In the genomic region with DNA sequence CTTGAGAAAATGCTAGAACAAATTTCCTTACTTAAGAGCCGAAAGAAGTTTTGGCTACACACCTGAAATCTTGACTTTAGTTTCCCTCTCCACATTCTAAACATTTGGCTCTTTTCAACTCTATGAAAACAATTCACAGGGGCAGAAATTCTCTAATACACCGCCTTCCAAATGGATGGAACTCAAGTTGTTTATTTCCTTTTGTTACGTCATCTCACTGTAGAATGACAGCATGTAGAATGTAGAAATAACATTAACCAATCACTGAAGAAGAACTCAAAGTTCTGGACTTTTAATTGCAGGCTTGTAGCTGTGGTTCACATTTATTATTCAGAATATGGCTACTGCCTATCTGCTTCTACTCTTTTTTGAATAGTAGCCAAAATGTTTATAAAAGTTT, we compare ENCODE assay signal across 24 cellular contexts. TPM values are rescaled to one million over a fixed set of nuclear protein-coding genes. Genes with fewer than 3 reads are reported as not detected.
DNase-seq lines count a peak whose midpoint lies in the region; ATAC-seq, FAIRE-seq and TF ChIP-seq lines count a peak whose summit lies in the region.
"Had no signal": no experiment of that assay in that cellular context is flagged by ENCODE, and none has a peak within 500 bp of the region (broad histone marks: within the 10 kb centered on the region; RNA-seq: fewer than 3 reads in every experiment).

No MANE protein-coding gene starts in this region.

- H3K4me2 ChIP-seq in K562 (ENCODE audit: insufficient read depth, low read length) (no peak overlapping the region), mesendoderm (ENCODE audit: low read length) (no peak overlapping the region), mammary epithelial cell (ENCODE audit: insufficient read depth, low read depth, low read length) (no peak overlapping the region)

- H3K27me3 ChIP-seq in K562 (ENCODE audit: control insufficient read depth in 2 of 2, insufficient read depth in 2 of 2, low read length in 2 of 2) (no peaks in the 10 kb centered on the region), mesendoderm (ENCODE audit: insufficient read depth, low read length, poor library complexity) (no peaks in the 10 kb centered on the region), Peyer's patch (no peaks in the 10 kb centered on the region), mammary epithelial cell (ENCODE audit: insufficient read depth, low read length) (no peaks in the 10 kb centered on the region)
- H3K27me3 ChIP-seq: BE2C had no signal

- dilution Hi-C loops in mammary epithelial cell (cut with HindIII; ENCODE audit: low sequenced_read_pairs) = no loop called here

- H3K4me1 ChIP-seq in HEK293 (ENCODE audit: control insufficient read depth, insufficient read depth, low read length) = no peaks in the 10 kb centered on the region
- H3K4me1 ChIP-seq in K562 (replicated peaks in 1 of 2; ENCODE audit: control insufficient read depth in 2 of 2, insufficient read depth in 2 of 2, low read length in 2 of 2) = no peaks in the 10 kb centered on the region
- peaks cover 4% of the 10 kb centered on the region for H3K4me1 ChIP-seq in mesendoderm (ENCODE audit: control insufficient read depth, low read depth, low read length)
- H3K4me1 ChIP-seq in Peyer's patch = no peaks in the 10 kb centered on the region
- H3K4me1 ChIP-seq in mammary epithelial cell (ENCODE audit: insufficient read depth, low read length) = no peaks in the 10 kb centered on the region
- H3K4me1 ChIP-seq: BE2C had no signal

- H2BK120ac ChIP-seq in mesendoderm (ENCODE audit: low read depth, low read length) = no peak overlapping the region

- no peak overlapping the region for H3K18ac ChIP-seq in mesendoderm (ENCODE audit: low read length)

- ATAC-seq in K562 = no peak
- no peak for ATAC-seq in HG03196 (IDR thresholded peaks at IDR 0.05; ENCODE audit: unreplicated experiment)

- DNase-seq in NCI-H460 (ENCODE audit: extremely low read depth, low read depth) (peak; percentile 18), K562 (ENCODE audit: extremely low read depth in 1 of 4, low spot score in 3 of 4) (no peak), mesendoderm (no peak), Peyer's patch (no peak), GDM1 (lab: John Stamatoyannopoulos, UW) (no peak), mammary epithelial cell (no peak)
- DNase-seq: ACHN; BE2C; C1 segment of cervical spinal cord; CD4-positive, CD25-positive, alpha-beta regulatory T cell; CD8-positive, alpha-beta memory T cell; COR-L47; DMS 273 treated with DMSO at 0.1 percent for 48 hours; DMS53; DND-41; EL; GM23248; HCEC 1CT had no signal

- BruUV-seq in K562 (replicated peaks; lab: Mats Ljungman, UMichigan) (no TSS peak), mammary epithelial cell (replicated peaks; lab: Mats Ljungman, UMichigan) (no TSS peak)

- in situ Hi-C loops in K562 (cut with MboI) = no loop called here
- in situ Hi-C loops in mammary epithelial cell (cut with MboI; ENCODE audit: low sequenced_read_pairs in 2 of 2) = no loop called here

- no peak for FAIRE-seq in K562 (lab: Jason Lieb, UNC)
- FAIRE-seq: GM12891 had no signal

- no peak for TF ChIP-seq EP300 in K562 (IDR thresholded peaks at IDR 0.05; ENCODE audit: low read length)

- WGBS in K562 (ENCODE audit: insufficient coverage, low coverage, missing lambda C conversion rate) = 3% methylated on average over 3 of the region's 3 CpGs
- WGBS in mesendoderm (ENCODE audit: extremely low coverage, insufficient coverage, low lambda C conversion rate) = no CpG with 5 or more reads among the region's 3 CpGs
- WGBS in mammary epithelial cell (ENCODE audit: low coverage, missing lambda C conversion rate) = 92% methylated on average over 3 of the region's 3 CpGs

- TF ChIP-seq CTCF in HEK293 (tag by site-specific recombination; IDR thresholded peaks at IDR 0.05) (no peak), K562 (IDR thresholded peaks at IDR 0.05 in 2 of 3, conservative IDR thresholded peaks at IDR 0.05 in 1 of 3; ENCODE audit: insufficient read depth in 2 of 3, low read depth in 1 of 3, low read length in 3 of 3) (no peak), Peyer's patch (IDR thresholded peaks at IDR 0.05) (no peak), mammary epithelial cell (conservative IDR thresholded peaks at IDR 0.05 in 1 of 2, IDR thresholded peaks at IDR 0.05 in 1 of 2; ENCODE audit: extremely low read depth in 1 of 2, insufficient read depth in 1 of 2, low read depth in 1 of 2, low read length in 2 of 2) (no peak)

- no peak overlapping the region for H3K4ac ChIP-seq in mesendoderm (ENCODE audit: low read depth, low read length)

- H4K8ac ChIP-seq in mesendoderm (ENCODE audit: low read depth, low read length) = no peak overlapping the region

- H3K9me1 ChIP-seq in K562 (ENCODE audit: control insufficient read depth, insufficient read depth, low read length) = no peaks in the 10 kb centered on the region

- no peaks in the 10 kb centered on the region for H3K9me3 ChIP-seq in HEK293 (ENCODE audit: control insufficient read depth, insufficient read depth, low read depth, low read length)
- no peaks in the 10 kb centered on the region for H3K9me3 ChIP-seq in K562 (replicated peaks; ENCODE audit: control insufficient read depth, insufficient read depth, low read depth, low read length)
- H3K9me3 ChIP-seq in Peyer's patch = no peaks in the 10 kb centered on the region
- no peaks in the 10 kb centered on the region for H3K9me3 ChIP-seq in mammary epithelial cell (replicated peaks; ENCODE audit: insufficient read depth, low read length)
- H3K9me3 ChIP-seq: BE2C had no signal

- no peak overlapping the region for H4K5ac ChIP-seq in mesendoderm (ENCODE audit: low read length)

- intact Hi-C loops in K562 (cut with micrococcal nuclease) (no loop called here), mammary epithelial cell (cut with micrococcal nuclease) (no loop called here)

- no peak for TF ChIP-seq RAD21 in K562 (CRISPR knock-in tag; conservative IDR thresholded peaks at IDR 0.05 in 1 of 2, IDR thresholded peaks at IDR 0.05 in 1 of 2)

- no peaks in the 10 kb centered on the region for H3K79me2 ChIP-seq in K562 (ENCODE audit: control insufficient read depth, insufficient read depth, low read length)
- no peaks in the 10 kb centered on the region for H3K79me2 ChIP-seq in mesendoderm (ENCODE audit: control insufficient read depth, insufficient read depth, low read length)
- no peaks in the 10 kb centered on the region for H3K79me2 ChIP-seq in mammary epithelial cell (ENCODE audit: insufficient read depth, low read length)

- H2AFZ ChIP-seq in K562 (ENCODE audit: low read depth, low read length) (no peak overlapping the region), mammary epithelial cell (ENCODE audit: low read depth, low read length) (no peak overlapping the region)
- H2AFZ ChIP-seq: GM23248 had no signal

- no peak overlapping the region for H2AK5ac ChIP-seq in mesendoderm (ENCODE audit: low read length)

- CTCF ChIA-PET in HEK293 (lab: Yijun Ruan, JAX) = no interaction called here
- CTCF ChIA-PET in K562 (lab: Yijun Ruan, JAX; ENCODE audit: low intra/inter-chr PET ratio) = no interaction called here
- CTCF ChIA-PET in mammary epithelial cell (lab: Charles Lee; ENCODE audit: low non-redundant PET) = no interaction called here

- no peak overlapping the region for H3K56ac ChIP-seq in mesendoderm (ENCODE audit: low read length)

- no peak overlapping the region for H3K27ac ChIP-seq in HEK293 (ENCODE audit: extremely low read depth, low read depth, low read length)
- no peak overlapping the region for H3K27ac ChIP-seq in K562 (ENCODE audit: extremely low read depth, low read depth, low read length)
- H3K27ac ChIP-seq in mesendoderm (ENCODE audit: low read depth, low read length) = no peak overlapping the region
- H3K27ac ChIP-seq in Peyer's patch = no peak overlapping the region
- no peak overlapping the region for H3K27ac ChIP-seq in mammary epithelial cell (ENCODE audit: insufficient read depth, low read depth, low read length)
- H3K27ac ChIP-seq: GM23248 had no signal

- POLR2A ChIA-PET in HEK293 (lab: Yijun Ruan, JAX) = no interaction called here
- POLR2A ChIA-PET in K562 (lab: Yijun Ruan, JAX) = interaction anchor here (1.0 kb wide), 1 partner anchor 140 kb away, joined by 3 read pairs; no protein-coding TSS in a partner anchor

- H3K9ac ChIP-seq in K562 (ENCODE audit: insufficient read depth in 1 of 2, low read depth in 2 of 2, low read length in 2 of 2) (no peak overlapping the region), mesendoderm (ENCODE audit: low read length) (no peak overlapping the region), mammary epithelial cell (ENCODE audit: insufficient read depth, low read length) (no peak overlapping the region)
- H3K9ac ChIP-seq: GM23248 had no signal

- peak overlapping the region; percentile 36 for H2BK15ac ChIP-seq in mesendoderm (replicated peaks; ENCODE audit: low read depth)

- no peak overlapping the region for H3K23ac ChIP-seq in mesendoderm (ENCODE audit: low read length)

- H3K36me3 ChIP-seq in HEK293 (ENCODE audit: control insufficient read depth in 2 of 2, insufficient read depth in 1 of 2, low read length in 2 of 2) (no peaks in the 10 kb centered on the region), K562 (ENCODE audit: control insufficient read depth, insufficient read depth, low read length) (no peaks in the 10 kb centered on the region), mesendoderm (ENCODE audit: control insufficient read depth, insufficient read depth, low read length) (no peaks in the 10 kb centered on the region), Peyer's patch (no peaks in the 10 kb centered on the region), mammary epithelial cell (ENCODE audit: insufficient read depth, low read length) (no peaks in the 10 kb centered on the region)
- H3K36me3 ChIP-seq: BE2C had no signal

- H3K4me3 ChIP-seq in HEK293 (ENCODE audit: low read depth, low read length) (no peak overlapping the region), K562 (no peak overlapping the region), mesendoderm (ENCODE audit: low read length) (no peak overlapping the region), Peyer's patch (no peak overlapping the region), mammary epithelial cell (replicated peaks in 1 of 3; ENCODE audit: insufficient read depth in 1 of 3, low read depth in 2 of 3, low read length in 3 of 3) (no peak overlapping the region)
- H3K4me3 ChIP-seq: GM23248 had no signal

- H4K20me1 ChIP-seq in K562 (replicated peaks; ENCODE audit: control insufficient read depth, insufficient read depth, low read length) (no peaks in the 10 kb centered on the region), mammary epithelial cell (ENCODE audit: insufficient read depth, low read length) (no peaks in the 10 kb centered on the region)

- TF ChIP-seq POLR2A in K562 (conservative IDR thresholded peaks at IDR 0.05) (no peak), Peyer's patch (IDR thresholded peaks at IDR 0.05) (no peak)

- no peak overlapping the region for H2BK5ac ChIP-seq in mesendoderm (ENCODE audit: low read length)

- H3K79me1 ChIP-seq in mesendoderm (ENCODE audit: low read length) = no peaks in the 10 kb centered on the region

RNA-seq across cellular contexts. Expression of a gene that starts 1.9 kb away (rescaled TPM):
- 0.02 TPM in 1 of 2 replicates, not detected in the other for total RNA-seq in NCI-H460 (2014; rRNA removed; shearing (Covaris generic))
- not detected in 2 replicates for polyA plus RNA-seq in NCI-H460 (2014; cell fraction: nucleus; rRNA removed)
- not detected in 2 replicates for total RNA-seq in K562 (2011; cell fraction: chromatin; rRNA removed; ENCODE audit: low replicate concordance)
- total RNA-seq in K562 (2011; cell fraction: nucleolus; rRNA removed) = not detected in 2 replicates
- not detected in 2 replicates for total RNA-seq in K562 (2011; cell fraction: nucleoplasm; rRNA removed)
- not detected in 2 replicates for total RNA-seq in K562 (2014; rRNA removed)
- not detected in 2 replicates for total RNA-seq in K562 (2014; rRNA removed; fragmentation: Illumina TruSeq; extraction: Trizol)
- not detected in 2 replicates for total RNA-seq in K562 (2015; rRNA removed; fragmentation: Illumina TruSeq; extraction: Trizol)
- not detected in 2 replicates for total RNA-seq in K562 (2021)
- not detected in 2 replicates for polyA plus RNA-seq in K562 (2011; rRNA removed)
- not detected in 2 replicates for polyA plus RNA-seq in K562 (2011; cell fraction: cytosol; rRNA removed)
- polyA plus RNA-seq in K562 (2011; cell fraction: nucleus; rRNA removed) = not detected in 2 replicates
- polyA plus RNA-seq in K562 (2012) = not detected in 2 replicates
- polyA plus RNA-seq in K562 (2014; fragmentation: Illumina TruSeq; extraction: Trizol) = not detected in 2 replicates
- not detected for polyA plus RNA-seq in K562 (2014; fragmentation: Nextera tagmentation; extraction: Ambion mirVana)
- not detected in 2 replicates for polyA plus RNA-seq in K562 (2014; rRNA removed)
- not detected in 2 replicates for polyA minus RNA-seq in K562 (2011; rRNA and poly(A)+ RNA removed)
- not detected in 2 replicates for polyA minus RNA-seq in K562 (2011; cell fraction: cytosol; rRNA and poly(A)+ RNA removed)
- polyA minus RNA-seq in K562 (2011; cell fraction: nucleus; rRNA and poly(A)+ RNA removed) = not detected in 2 replicates
- 0.20 TPM for polyA plus RNA-seq in mesendoderm (2013, experiment 1 of 2)
- 0.24 TPM for polyA plus RNA-seq in mesendoderm (2013, experiment 2 of 2)
- not detected for total RNA-seq in Peyer's patch
- not detected for total RNA-seq in mammary epithelial cell
- not detected for polyA plus RNA-seq in mammary epithelial cell
- polyA minus RNA-seq in mammary epithelial cell = not detected
- total RNA-seq: CD4-positive, CD25-positive, alpha-beta regulatory T cell; CD8-positive, alpha-beta memory T cell; G401; GM23248; H4; HT-29 had no signal
- polyA plus RNA-seq: CD4-positive, CD25-positive, alpha-beta regulatory T cell; CD8-positive, alpha-beta memory T cell; GM23248 had no signal

RNA-seq across cellular contexts. Expression of a gene that starts 43.6 kb away (rescaled TPM):
- not detected in 2 replicates for total RNA-seq in NCI-H460 (2014; rRNA removed; shearing (Covaris generic))
- polyA plus RNA-seq in NCI-H460 (2014; cell fraction: nucleus; rRNA removed) = not detected in 2 replicates
- total RNA-seq in K562 (2011; cell fraction: chromatin; rRNA removed; ENCODE audit: low replicate concordance) = not detected in 2 replicates
- total RNA-seq in K562 (2011; cell fraction: nucleolus; rRNA removed) = not detected in 2 replicates
- total RNA-seq in K562 (2011; cell fraction: nucleoplasm; rRNA removed) = not detected in 2 replicates
- not detected in 2 replicates for total RNA-seq in K562 (2014; rRNA removed)
- not detected in 2 replicates for total RNA-seq in K562 (2014; rRNA removed; fragmentation: Illumina TruSeq; extraction: Trizol)
- not detected in 2 replicates for total RNA-seq in K562 (2015; rRNA removed; fragmentation: Illumina TruSeq; extraction: Trizol)
- total RNA-seq in K562 (2021) = not detected in 2 replicates
- not detected in 2 replicates for polyA plus RNA-seq in K562 (2011; rRNA removed)
- polyA plus RNA-seq in K562 (2011; cell fraction: cytosol; rRNA removed) = not detected in 2 replicates
- not detected in 2 replicates for polyA plus RNA-seq in K562 (2011; cell fraction: nucleus; rRNA removed)
- polyA plus RNA-seq in K562 (2012) = 0.01 TPM in 1 of 2 replicates, not detected in the other
- polyA plus RNA-seq in K562 (2014; fragmentation: Illumina TruSeq; extraction: Trizol) = not detected in 2 replicates
- polyA plus RNA-seq in K562 (2014; fragmentation: Nextera tagmentation; extraction: Ambion mirVana) = not detected
- not detected in 2 replicates for polyA plus RNA-seq in K562 (2014; rRNA removed)
- polyA minus RNA-seq in K562 (2011; rRNA and poly(A)+ RNA removed) = not detected in 2 replicates
- not detected in 2 replicates for polyA minus RNA-seq in K562 (2011; cell fraction: cytosol; rRNA and poly(A)+ RNA removed)
- polyA minus RNA-seq in K562 (2011; cell fraction: nucleus; rRNA and poly(A)+ RNA removed) = not detected in 2 replicates
- not detected for polyA plus RNA-seq in mesendoderm (2013, experiment 1 of 2)
- polyA plus RNA-seq in mesendoderm (2013, experiment 2 of 2) = not detected
- not detected for total RNA-seq in Peyer's patch
- not detected for total RNA-seq in mammary epithelial cell
- polyA plus RNA-seq in mammary epithelial cell = not detected
- not detected for polyA minus RNA-seq in mammary epithelial cell
- total RNA-seq: CD4-positive, CD25-positive, alpha-beta regulatory T cell; CD8-positive, alpha-beta memory T cell; G401; GM23248; H4; HT-29 had no signal
- polyA plus RNA-seq: CD4-positive, CD25-positive, alpha-beta regulatory T cell; CD8-positive, alpha-beta memory T cell; GM23248 had no signal
